35 cellular contexts compared by ENCODE assay signal in genomic region chr2:149348291-149348690, GRCh38. TPM values are rescaled to one million over a fixed set of nuclear protein-coding genes. Genes with fewer than 3 reads are reported as not detected.
"Had no signal": no experiment of that assay in that cellular context is flagged by ENCODE, and none has a peak within 500 bp of the region (broad histone marks: within the 10 kb centered on the region; RNA-seq: fewer than 3 reads in every experiment).

No MANE protein-coding gene starts in this region.

- H3K4me3 ChIP-seq: adrenal gland, body of pancreas, breast epithelium had no signal

- ATAC-seq: activated CD4-positive, alpha-beta T cell treated with anti-CD3 and anti-CD28 coated beads for 36 hours; activated CD4-positive, CD25-positive, alpha-beta regulatory T cell treated with anti-CD3 and anti-CD28 coated beads, Interleukin-2, amount 50 U/mL, for 24 hours; activated CD8-positive, alpha-beta memory T cell treated with anti-CD3 and anti-CD28 coated beads, Interleukin-2, amount 10 ng/mL, durations not matched to agents 7 days and 5 days; activated CD8-positive, alpha-beta T cell treated with anti-CD3 and anti-CD28 coated beads, Interleukin-2, amount 10 ng/mL, durations not matched to agents 7 days and 5 days; activated naive CD4-positive, alpha-beta T cell treated with anti-CD3 and anti-CD28 coated beads, Interleukin-2, amount 50 U/mL, for 72 hours; body of pancreas; T-cell; WTC11 had no signal

- H3K9me3 ChIP-seq: adrenal gland, body of pancreas, breast epithelium had no signal

- H3K36me3 ChIP-seq: adrenal gland, brain microvascular endothelial cell, breast epithelium, WERI-Rb-1 had no signal

- H3K27me3 ChIP-seq: adrenal gland, body of pancreas, brain microvascular endothelial cell, breast epithelium had no signal

- DNase-seq: activated CD4-positive, alpha-beta memory T cell treated with anti-CD3 and anti-CD28 coated beads, Interleukin-2, amount 10 ng/mL, durations not matched to agents 7 days and 5 days; activated CD4-positive, alpha-beta T cell treated with anti-CD3 and anti-CD28 coated beads for 1 hour; activated CD4-positive, alpha-beta T cell treated with anti-CD3 and anti-CD28 coated beads for 36 hours; activated CD4-positive, alpha-beta T cell treated with anti-CD3 and anti-CD28 coated beads for 48 hours; activated CD4-positive, alpha-beta T cell treated with anti-CD3 and anti-CD28 coated beads, Interleukin-2, amount 10 ng/mL, durations not matched to agents 7 days and 5 days; activated CD4-positive, alpha-beta T cell treated with anti-CD3 and anti-CD28 coated beads, Interleukin-2, amount 50 U/mL, for 48 hours; activated CD4-positive, CD25-positive, alpha-beta regulatory T cell; activated CD8-positive, alpha-beta memory T cell treated with anti-CD3 and anti-CD28 coated beads for 24 hours; activated CD8-positive, alpha-beta memory T cell treated with anti-CD3 and anti-CD28 coated beads, Interleukin-2, amount 10 ng/mL, durations not matched to agents 7 days and 5 days; activated CD8-positive, alpha-beta memory T cell treated with anti-CD3 and anti-CD28 coated beads, Interleukin-2, amount 50 U/mL, for 48 hours; activated CD8-positive, alpha-beta T cell treated with anti-CD3 and anti-CD28 coated beads, Interleukin-2, amount 10 ng/mL, durations not matched to agents 7 days and 5 days; activated effector memory CD4-positive, alpha-beta T cell treated with Interleukin-2 at 50 U/mL for 16 hours; activated gamma-delta T cell treated with Interleukin-2 at 50 U/mL for 16 hours; activated naive CD4-positive, alpha-beta T cell; activated naive CD4-positive, alpha-beta T cell treated with anti-CD3 and anti-CD28 coated beads for 36 hours; activated naive CD4-positive, alpha-beta T cell treated with anti-CD3 and anti-CD28 coated beads, Interleukin-2, amount 50 U/mL, for 16 hours; activated naive CD8-positive, alpha-beta T cell treated with anti-CD3 and anti-CD28 coated beads for 36 hours; activated T-cell treated with anti-CD3 and anti-CD28 coated beads, Interleukin-2, amount 50 U/mL, for 24 hours; activated T-cell treated with anti-CD3 and anti-CD28 coated beads, Interleukin-2, amount 50 U/mL, for 48 hours; adrenal gland; amniotic stem cell; aorta; body of pancreas; brain microvascular endothelial cell; central memory CD4-positive, alpha-beta T cell; T-cell; T-helper 2 cell; T-helper 9 cell; WERI-Rb-1 had no signal

- H3K27ac ChIP-seq: adrenal gland, body of pancreas, brain microvascular endothelial cell, breast epithelium, WERI-Rb-1 had no signal

- H3K4me1 ChIP-seq: adrenal gland, body of pancreas, breast epithelium had no signal

RNA-seq across cellular contexts. Expression of gene LYPD6, which starts 17.9 kb away (rescaled TPM):
- total RNA-seq: activated CD4-positive, alpha-beta memory T cell treated with anti-CD3 and anti-CD28 coated beads, Interleukin-2, amount 10 ng/mL, durations not matched to agents 7 days and 5 days; activated CD4-positive, alpha-beta T cell treated with anti-CD3 and anti-CD28 coated beads for 36 hours; activated CD4-positive, alpha-beta T cell treated with anti-CD3 and anti-CD28 coated beads, Interleukin-2, amount 10 ng/mL, durations not matched to agents 7 days and 5 days; activated CD8-positive, alpha-beta memory T cell treated with anti-CD3 and anti-CD28 coated beads, Interleukin-2, amount 10 ng/mL, durations not matched to agents 7 days and 5 days; activated CD8-positive, alpha-beta T cell treated with anti-CD3 and anti-CD28 coated beads, Interleukin-2, amount 10 ng/mL, durations not matched to agents 7 days and 5 days; activated naive CD4-positive, alpha-beta T cell treated with anti-CD3 and anti-CD28 coated beads for 36 hours; activated naive CD4-positive, alpha-beta T cell treated with anti-CD3 and anti-CD28 coated beads, Interleukin-2, amount 50 U/mL, for 72 hours; activated naive CD8-positive, alpha-beta T cell treated with anti-CD3 and anti-CD28 coated beads for 36 hours; activated T-helper 2 cell treated with anti-CD3 and anti-CD28 coated beads, Interferon-gamma antibody, Interleukin-2, Interleukin-4, amounts not matched to agents 10 μg/mL and 5 μg/mL and 100 μg/mL, durations not matched to agents 14 hours and 24 hours and 36 hours; T-cell; T-helper 1 cell treated with Interleukin-12 subunit alpha and Interleukin-12 subunit beta and Interleukin-4 antibody, amounts not matched to agents 30 ng/mL and 1 ng/mL, for 36 hours had no signal
